In genomic region chr1:115429884-115430283, GRCh38 we compare ENCODE assay signal across 17 cellular contexts.
DNase-seq lines count a peak whose midpoint lies in the region; ATAC-seq and TF ChIP-seq lines count a peak whose summit lies in the region.
"Had no signal": no experiment of that assay in that cellular context is flagged by ENCODE, and none has a peak within 500 bp of the region (broad histone marks: within the 10 kb centered on the region; RNA-seq: fewer than 3 reads in every experiment).

No MANE protein-coding gene starts in this region.

- H3K9me3 ChIP-seq in AG04450 (ENCODE audit: control insufficient read depth, insufficient read depth, low read length): no peaks in the 10 kb centered on the region
- H3K9me3 ChIP-seq: body of pancreas had no signal

- no peak for DNase-seq in AG04450 (ENCODE audit: low read depth, low spot score)
- peak; percentile 72 for DNase-seq in HT1080 (ENCODE audit: low read depth)
- peak; percentile 57 for DNase-seq in amniotic epithelial cell (ENCODE audit: low read depth)
- peak; percentile 22 to 84 for DNase-seq in foreskin keratinocyte
- DNase-seq in NOMO-1 treated with DMSO at 0.1 percent for 48 hours (lab: John Stamatoyannopoulos, UW; ENCODE audit: unreplicated experiment): no peak
- DNase-seq in hypothalamus (lab: John Stamatoyannopoulos, UW): no peak
- DNase-seq in NCI-H2081 treated with DMSO at 0.1 percent for 48 hours (lab: John Stamatoyannopoulos, UW): no peak
- DNase-seq in 8988T: no peak
- DNase-seq: activated naive CD4-positive, alpha-beta T cell treated with anti-CD3 and anti-CD28 coated beads, Interleukin-2, amount 10 ng/mL, durations not matched to agents 7 days and 5 days; activated T-cell treated with anti-CD3 and anti-CD28 coated beads for 4 hours; body of pancreas; cortex of kidney; glutamatergic neuron; RPMI8226; stimulated activated CD4-positive, alpha-beta T cell treated with anti-CD3 and anti-CD28 coated beads, Interleukin-4, amount 100 ng/mL, for 1 hour; T-cell had no signal

- peaks cover 22% of the 10 kb centered on the region for H3K4me1 ChIP-seq in foreskin keratinocyte
- H3K4me1 ChIP-seq: body of pancreas had no signal

- H3K4me3 ChIP-seq in AG04450 (ENCODE audit: low read depth, low read length): no peak overlapping the region
- H3K4me3 ChIP-seq: body of pancreas, lung had no signal

- TF ChIP-seq CTCF in AG04450 (IDR thresholded peaks at IDR 0.05; ENCODE audit: low read depth, low read length) (no peak), foreskin keratinocyte (conservative IDR thresholded peaks at IDR 0.05) (no peak)

- no peaks in the 10 kb centered on the region for H3K27me3 ChIP-seq in AG04450 (ENCODE audit: control insufficient read depth, insufficient read depth, low read length)
- H3K27me3 ChIP-seq in foreskin keratinocyte: no peaks in the 10 kb centered on the region
- H3K27me3 ChIP-seq: body of pancreas had no signal

- CTCF ChIA-PET in AG04450 (lab: Charles Lee): interaction anchor here (0.5 to 1.6 kb wide), 3 partner anchors 166 to 318 kb away, joined by 3 to 4 read pairs (median 3); no protein-coding TSS in a partner anchor

- ATAC-seq in foreskin keratinocyte: peak; percentile 75
- ATAC-seq: body of pancreas, T-cell had no signal

- POLR2A ChIA-PET in AG04450 (lab: Yijun Ruan, JAX): no interaction called here

- H3K27ac ChIP-seq in AG04450 (ENCODE audit: low read depth, low read length) (peak overlapping the region; percentile 13), foreskin keratinocyte (peak overlapping the region; percentile 46)
- H3K27ac ChIP-seq: body of pancreas had no signal

Comparison
In these comparisons a context has a peak if more than half of its experiments do, and no peak if none do; other contexts are left out.
1. DNase-seq: peak in HT1080 (single experiment), amniotic epithelial cell (single experiment) and foreskin keratinocyte (2 of 2); none in AG04450 (single experiment), NOMO-1 treated with DMSO at 0.1 percent for 48 hours (single experiment), hypothalamus (0 of 51), NCI-H2081 treated with DMSO at 0.1 percent for 48 hours (single experiment) and 8988T (single experiment).